Comparison of ENCODE assay signal across 15 cellular contexts in genomic region chr2:189060096-189060642, GRCh38.
DNase-seq lines count a peak whose midpoint lies in the region; ATAC-seq and TF ChIP-seq lines count a peak whose summit lies in the region.
"Had no signal": no experiment of that assay in that cellular context is flagged by ENCODE, and none has a peak within 500 bp of the region (broad histone marks: within the 10 kb centered on the region; RNA-seq: fewer than 3 reads in every experiment).

No MANE protein-coding gene starts in this region.

- TF ChIP-seq CTCF in LNCaP clone FGC (IDR thresholded peaks at IDR 0.05; ENCODE audit: control insufficient read depth, extremely low read depth, insufficient read depth): no peak
- TF ChIP-seq CTCF in mesothelial cell of epicardium (IDR thresholded peaks at IDR 0.05; ENCODE audit: unreplicated experiment): no peak
- no peak for TF ChIP-seq CTCF in spleen (IDR thresholded peaks at IDR 0.05 in 8 of 11, conservative IDR thresholded peaks at IDR 0.05 in 3 of 11)

- H3K79me2 ChIP-seq in ACC112 (ENCODE audit: control insufficient read depth, insufficient read depth, low read length, unreplicated experiment): no peaks in the 10 kb centered on the region

- H3K9me3 ChIP-seq in spleen: no peaks in the 10 kb centered on the region

- no peak for ATAC-seq in GM19467 (IDR thresholded peaks at IDR 0.05; ENCODE audit: unreplicated experiment)
- ATAC-seq: Right ventricle myocardium inferior had no signal

- peak overlapping the region; percentile 22 for H3K27ac Mint-ChIP-seq in mesothelial cell of epicardium

- H3K27ac ChIP-seq in ACC112 (ENCODE audit: low read depth, low read length) (peak overlapping the region; percentile 27), spleen (no peak overlapping the region)

- no peak for TF ChIP-seq POLR2A in spleen (IDR thresholded peaks at IDR 0.05)

- intact Hi-C loops in spleen (cut with DNase I; ENCODE audit: low total_unique reads): no loop called here

- no peaks in the 10 kb centered on the region for H3K9me3 Mint-ChIP-seq in mesothelial cell of epicardium

- DNase-seq in LNCaP clone FGC (ENCODE audit: low read depth) (peak; percentile 85), brain pericyte (ENCODE audit: low read depth, low spot score) (peak; percentile 18), mesothelial cell of epicardium (ENCODE audit: low spot score in 2 of 2, unreplicated experiment in 2 of 2) (no peak), putamen (ENCODE audit: low spot score) (no peak), NCI-H446 (lab: John Stamatoyannopoulos, UW) (no peak), spleen (no peak)
- DNase-seq: COR-L47, GDM1, Kasumi-1, NCI-H1436, NCI-H226, NCI-H69 had no signal

- H3K27me3 ChIP-seq in ACC112 (ENCODE audit: insufficient read depth, low read length) (no peaks in the 10 kb centered on the region), spleen (replicated peaks in 1 of 7) (no peaks in the 10 kb centered on the region)

- H3K4me3 ChIP-seq in ACC112 (ENCODE audit: low read depth, low read length): no peak overlapping the region
- H3K4me3 ChIP-seq in LNCaP clone FGC (ENCODE audit: low read depth, low read length): no peak overlapping the region
- no peak overlapping the region for H3K4me3 ChIP-seq in spleen

- H3K4me1 Mint-ChIP-seq in mesothelial cell of epicardium: peaks cover 22% of the 10 kb centered on the region

- H3K36me3 ChIP-seq in ACC112 (ENCODE audit: insufficient read depth, low read length): peaks cover 72% of the 10 kb centered on the region
- peaks cover 0 to 8% (median 0%) of the 10 kb centered on the region in 6 donors for H3K36me3 ChIP-seq in spleen

- peaks cover 16% of the 10 kb centered on the region for H3K4me1 ChIP-seq in ACC112 (ENCODE audit: control insufficient read depth, insufficient read depth, low read length, unreplicated experiment)
- H3K4me1 ChIP-seq in spleen: no peaks in the 10 kb centered on the region

- 63 to 78% (median 70%) methylated on average over 1 of the region's 1 CpG for WGBS in spleen, 5 donors

- H3K27me3 Mint-ChIP-seq in mesothelial cell of epicardium (ENCODE audit: low read depth): no peaks in the 10 kb centered on the region

- H2AFZ ChIP-seq in ACC112 (ENCODE audit: low read length, unreplicated experiment): no peak overlapping the region

- H3K36me3 Mint-ChIP-seq in mesothelial cell of epicardium: peaks cover 34% of the 10 kb centered on the region

- no peak overlapping the region for H3K4me3 Mint-ChIP-seq in mesothelial cell of epicardium

Comparison
In these comparisons a context has a peak if more than half of its experiments do, and no peak if none do; other contexts are left out.
1. DNase-seq: peak in LNCaP clone FGC (single experiment) and brain pericyte (single experiment); none in mesothelial cell of epicardium (0 of 2), putamen (single experiment), NCI-H446 (0 of 2) and spleen (single experiment).